ENCODE assay signal across 8 cellular contexts in the genomic region with DNA sequence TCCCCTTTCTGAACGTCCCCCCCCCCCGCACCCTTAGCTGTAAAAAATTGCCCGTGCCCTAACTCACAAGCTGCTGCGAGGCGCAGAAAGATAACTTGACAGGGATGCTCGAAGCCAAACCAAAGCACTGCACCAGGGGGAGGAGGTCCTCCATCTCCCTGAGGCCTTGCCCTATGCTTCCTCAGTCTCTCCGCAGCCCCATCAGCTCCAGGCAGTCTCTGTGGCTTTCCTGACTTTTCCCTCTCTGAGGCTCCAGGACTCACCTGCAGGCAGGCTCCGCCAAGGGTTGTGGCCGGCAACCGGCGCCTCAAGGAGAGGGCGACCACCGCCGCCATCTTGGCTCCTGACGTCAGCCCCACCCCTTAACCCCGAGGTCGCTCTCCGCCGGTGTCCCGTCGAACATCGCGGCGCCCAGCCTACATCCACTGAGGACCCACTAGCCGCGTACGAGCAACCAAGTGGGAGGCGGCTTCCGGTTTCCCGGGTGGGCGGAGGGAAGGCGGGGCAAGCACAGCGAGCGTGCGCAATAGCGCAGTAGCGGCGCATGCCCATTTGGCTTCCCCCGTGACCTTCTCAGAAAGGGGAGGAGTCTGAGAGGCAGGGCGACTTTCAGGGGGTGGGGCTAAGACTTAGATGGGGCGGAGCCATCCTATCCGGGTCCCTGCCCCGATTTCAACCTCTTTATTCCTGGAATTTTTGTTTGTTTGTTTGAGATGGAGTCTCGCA. TPM values are rescaled to one million over a fixed set of nuclear protein-coding genes. Genes with fewer than 3 reads are reported as not detected.
DNase-seq lines count a peak whose midpoint lies in the region; ATAC-seq and TF ChIP-seq lines count a peak whose summit lies in the region.

Gene SDHB, minus strand, starts transcription at position 348 of the 726 bp plus-strand sequence. Its CDS starts 13 bp downstream, at position 335.

- H3K4me2 ChIP-seq in KMS-11 = peak within 1 kb of the TSS; percentile 98

- H3K27me3 ChIP-seq in KMS-11 (ENCODE audit: insufficient read depth, low read depth) (peaks cover 21% of the 10 kb centered on the region; the same call in 1 of the 2 replicates), Peyer's patch (no peaks in the 10 kb centered on the region), esophagus (ENCODE audit: control insufficient read depth in 1 of 2, insufficient read depth in 2 of 2, low read length in 2 of 2) (no peaks in the 10 kb centered on the region), mucosa of stomach (ENCODE audit: control insufficient read depth, insufficient read depth, low read length) (no peaks in the 10 kb centered on the region)

- peaks cover 40% of the 10 kb centered on the region for H3K79me2 ChIP-seq in KMS-11 (ENCODE audit: insufficient read depth, low read depth)

- H3K9me3 ChIP-seq in Peyer's patch (no peaks in the 10 kb centered on the region), esophagus (ENCODE audit: control insufficient read depth in 2 of 2, insufficient read depth in 1 of 2, low read depth in 1 of 2, low read length in 1 of 2) (no peaks in the 10 kb centered on the region), mucosa of stomach (ENCODE audit: control insufficient read depth, low read length) (no peaks in the 10 kb centered on the region)

- no peaks in the 10 kb centered on the region for H4K20me1 ChIP-seq in KMS-11 (ENCODE audit: insufficient read depth)

- H3K4me1 ChIP-seq in KMS-11 (ENCODE audit: low read depth, poor library complexity, severe bottlenecking) (peaks cover 17% of the 10 kb centered on the region), Peyer's patch (peaks cover 0 to 19% (median 10%) of the 10 kb centered on the region in 4 donors), esophagus (ENCODE audit: control insufficient read depth in 2 of 2, insufficient read depth in 2 of 2, low read length in 1 of 2) (peaks cover 0 to 4% of the 10 kb centered on the region in 2 donors), mucosa of stomach (ENCODE audit: control insufficient read depth, insufficient read depth, low read length) (peaks cover 12% of the 10 kb centered on the region)

- H3K4me3 ChIP-seq in KMS-11 (IDR thresholded peaks at IDR 0.05; ENCODE audit: insufficient read depth, low read depth, low read length) (no peak within 1 kb of the TSS), Peyer's patch (peak within 1 kb of the TSS; percentile 70 to 85 (median 76)), esophagus (ENCODE audit: low read depth in 1 of 2, low read length in 2 of 2) (peak within 1 kb of the TSS; percentile 90 to 92), mucosa of stomach (ENCODE audit: low read length) (peak within 1 kb of the TSS; percentile 73)

- TF ChIP-seq POLR2A in Peyer's patch (IDR thresholded peaks at IDR 0.05) = peak; percentile 94 to 98

- peak; percentile 98 for ATAC-seq in GM21737 (IDR thresholded peaks at IDR 0.05; ENCODE audit: unreplicated experiment)

- H3K36me3 ChIP-seq in KMS-11 (ENCODE audit: insufficient read depth) = no peaks in the 10 kb centered on the region
- H3K36me3 ChIP-seq in Peyer's patch = peaks cover 0 to 16% (median 0%) of the 10 kb centered on the region in 3 donors
- H3K36me3 ChIP-seq in esophagus (ENCODE audit: control insufficient read depth in 2 of 2, insufficient read depth in 2 of 2, low read length in 1 of 2) = peaks cover 0 to 2% of the 10 kb centered on the region in 2 donors
- H3K36me3 ChIP-seq in mucosa of stomach (ENCODE audit: control insufficient read depth, insufficient read depth, low read length) = no peaks in the 10 kb centered on the region

- H3K27ac ChIP-seq in KMS-11 = peak within 1 kb of the TSS; percentile 39; the same call in 1 of the 2 replicates
- peak within 1 kb of the TSS; percentile 83 to 91 (median 88) for H3K27ac ChIP-seq in Peyer's patch
- peak within 1 kb of the TSS; percentile 90 to 98 for H3K27ac ChIP-seq in esophagus (ENCODE audit: low read depth in 2 of 2, low read length in 1 of 2)

- DNase-seq in DMS53 treated with DMSO at 0.1 percent for 48 hours (lab: John Stamatoyannopoulos, UW; ENCODE audit: unreplicated experiment) (peak; percentile 95), Peyer's patch (peak; percentile 98 to 99 (median 99))
- DNase-seq in activated T-cell treated with anti-CD3 and anti-CD28 coated beads, Interleukin-2, amount 50 U/mL, for 48 hours = peak; percentile 100
- peak; percentile 98 for DNase-seq in stimulated activated CD8-positive, alpha-beta memory T cell treated with anti-CD3 and anti-CD28 coated beads, Interleukin-7, amount 100 ng/mL, for 1 hour (ENCODE audit: low read depth in 2 of 2)

- WGBS in esophagus, 2 donors = 0% methylated on average over 44 of the region's 44 CpGs

- H3K9ac ChIP-seq in KMS-11 (peak within 1 kb of the TSS; percentile 59), mucosa of stomach (ENCODE audit: low read length) (peak within 1 kb of the TSS; percentile 79)

- no peak for TF ChIP-seq CTCF in KMS-11 (conservative IDR thresholded peaks at IDR 0.05; ENCODE audit: low read depth, low read length)
- TF ChIP-seq CTCF in Peyer's patch (IDR thresholded peaks at IDR 0.05) = no peak

- peak within 1 kb of the TSS; percentile 77; the same call in 1 of the 2 replicates for H2AFZ ChIP-seq in KMS-11 (ENCODE audit: low read depth)

RNA-seq across cellular contexts. Expression of gene SDHB, which starts in this region (rescaled TPM):
- 100 to 1,000 TPM; 106 to 277 (median 175) TPM for total RNA-seq in Peyer's patch
- polyA plus RNA-seq in esophagus = 100 to 1,000 TPM in 1 of 2 donors, 10 to 100 TPM in 1; 36.5 to 102 TPM

Comparison
In these comparisons a context has a peak if more than half of its experiments do, and no peak if none do; other contexts are left out.
1. H3K27ac ChIP-seq: peak in every context shown above with its lines; median percentile 94 in esophagus; 88 in Peyer's patch; 39 in KMS-11.